18 cellular contexts compared by ENCODE assay signal in the genomic region with DNA sequence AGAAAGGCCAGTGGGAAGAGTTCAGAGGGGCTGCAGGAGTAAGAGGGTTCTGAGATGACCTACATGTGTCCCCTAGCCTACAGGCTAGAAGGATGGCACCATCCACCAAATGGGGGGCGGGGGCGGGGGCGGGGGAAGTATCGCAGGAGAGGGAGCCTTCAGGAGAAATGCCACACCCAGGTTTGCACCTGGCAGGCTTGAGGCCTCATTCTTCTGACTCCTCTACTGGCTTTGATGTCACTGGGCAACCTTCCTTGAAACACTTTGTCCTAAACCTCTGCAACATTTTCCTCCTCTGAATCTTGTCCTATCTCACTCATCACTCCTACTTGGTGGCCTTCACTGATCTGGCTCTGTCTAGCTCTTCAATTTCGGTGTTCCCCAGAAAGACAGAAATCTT. TPM values are rescaled to one million over a fixed set of nuclear protein-coding genes. Genes with fewer than 3 reads are reported as not detected.
A peak's percentile ranks its signal among the peaks of the same experiment; 100 is the strongest.
DNase-seq lines count a peak whose midpoint lies in the region; FAIRE-seq and TF ChIP-seq lines count a peak whose summit lies in the region.
"Had no signal": no experiment of that assay in that cellular context is flagged by ENCODE, and none has a peak within 500 bp of the region (broad histone marks: within the 10 kb centered on the region; RNA-seq: fewer than 3 reads in every experiment).

No MANE protein-coding gene starts in this region.

- dilution Hi-C loops in endothelial cell of umbilical vein (cut with MboI; ENCODE audit: extremely low pct_ligation_motif_present, low sequenced_read_pairs): no loop called here

- no peaks in the 10 kb centered on the region for H3K9me1 ChIP-seq in endothelial cell of umbilical vein (replicated peaks; ENCODE audit: control insufficient read depth, extremely low read depth, insufficient read depth, low read length)

- H3K9me3 ChIP-seq in MM.1S (replicated peaks; ENCODE audit: insufficient read depth, low read length) (no peaks in the 10 kb centered on the region), endothelial cell of umbilical vein (replicated peaks; ENCODE audit: control insufficient read depth, insufficient read depth, low read length) (no peaks in the 10 kb centered on the region), skeletal muscle tissue (ENCODE audit: control insufficient read depth in 3 of 3, low read length in 3 of 3) (no peaks in the 10 kb centered on the region)

- H3K9me3 Mint-ChIP-seq in activated naive CD8-positive, alpha-beta T cell (ENCODE audit: low read depth): no peaks in the 10 kb centered on the region
- H3K9me3 Mint-ChIP-seq in activated naive CD8-positive, alpha-beta T cell treated with anti-CD3 and anti-CD28 coated beads for 36 hours: peaks cover 14% of the 10 kb centered on the region

- H3K27ac Mint-ChIP-seq in activated naive CD8-positive, alpha-beta T cell: peak overlapping the region; percentile 58
- H3K27ac Mint-ChIP-seq in activated naive CD8-positive, alpha-beta T cell treated with anti-CD3 and anti-CD28 coated beads for 36 hours: no peak overlapping the region

- peaks cover 54% of the 10 kb centered on the region for H3K79me2 ChIP-seq in MM.1S (ENCODE audit: low read length)
- no peaks in the 10 kb centered on the region for H3K79me2 ChIP-seq in endothelial cell of umbilical vein (ENCODE audit: control insufficient read depth, insufficient read depth, low read length)

- H3K4me3 Mint-ChIP-seq in activated naive CD8-positive, alpha-beta T cell: no peak overlapping the region
- no peak overlapping the region for H3K4me3 Mint-ChIP-seq in activated naive CD8-positive, alpha-beta T cell treated with anti-CD3 and anti-CD28 coated beads for 36 hours

- TF ChIP-seq CTCF in MM.1S (IDR thresholded peaks at IDR 0.05; ENCODE audit: low read length): no peak
- TF ChIP-seq CTCF in endothelial cell of umbilical vein (IDR thresholded peaks at IDR 0.05; ENCODE audit: extremely low read depth in 1 of 2, insufficient read depth in 1 of 2, low read depth in 1 of 2, low read length in 2 of 2): no peak
- TF ChIP-seq CTCF in foreskin fibroblast (IDR thresholded peaks at IDR 0.05; ENCODE audit: low read depth, low read length): no peak
- TF ChIP-seq CTCF in GM13976 (IDR thresholded peaks at IDR 0.05; ENCODE audit: borderline replicate concordance, control extremely low read depth, extremely low read depth, insufficient read depth, missing control alignments): no peak

- no peak overlapping the region for H3K9ac ChIP-seq in MM.1S (ENCODE audit: low read length)
- H3K9ac ChIP-seq in endothelial cell of umbilical vein (replicated peaks; ENCODE audit: extremely low read depth, insufficient read depth, low read length): no peak overlapping the region
- H3K9ac ChIP-seq in skeletal muscle tissue (ENCODE audit: low read depth in 1 of 3, low read length in 3 of 3): no peak overlapping the region

- intact Hi-C loops in endothelial cell of umbilical vein (cut with micrococcal nuclease): no loop called here

- CTCF ChIA-PET in endothelial cell of umbilical vein (lab: Charles Lee): no interaction called here

- H3K4me1 ChIP-seq in MM.1S (ENCODE audit: low read length): peaks cover 58% of the 10 kb centered on the region
- H3K4me1 ChIP-seq in endothelial cell of umbilical vein (ENCODE audit: control insufficient read depth, extremely low read depth, insufficient read depth, low read length): peaks cover 2% of the 10 kb centered on the region
- peaks cover 22 to 33% (median 32%) of the 10 kb centered on the region in 3 donors for H3K4me1 ChIP-seq in skeletal muscle tissue (ENCODE audit: control insufficient read depth in 3 of 3, insufficient read depth in 3 of 3, low read length in 3 of 3)

- H3K36me3 ChIP-seq in MM.1S (replicated peaks; ENCODE audit: insufficient read depth, low read length): no peaks in the 10 kb centered on the region
- H3K36me3 ChIP-seq in endothelial cell of umbilical vein (ENCODE audit: control insufficient read depth in 2 of 2, extremely low read depth in 1 of 2, insufficient read depth in 2 of 2, low read length in 2 of 2): no peaks in the 10 kb centered on the region
- H3K36me3 ChIP-seq in skeletal muscle tissue (ENCODE audit: control insufficient read depth in 3 of 3, insufficient read depth in 3 of 3, low read length in 3 of 3): no peaks in the 10 kb centered on the region

- in situ Hi-C loops in GM13976 (cut with MboI; ENCODE audit: low sequenced_read_pairs, unreplicated experiment): no loop called here

- H3K4me1 Mint-ChIP-seq in activated naive CD8-positive, alpha-beta T cell (ENCODE audit: low read depth): peaks cover 48% of the 10 kb centered on the region
- H3K4me1 Mint-ChIP-seq in activated naive CD8-positive, alpha-beta T cell treated with anti-CD3 and anti-CD28 coated beads for 36 hours: peaks cover 34% of the 10 kb centered on the region

- no TSS peak for BruUV-seq in endothelial cell of umbilical vein (replicated peaks; lab: Mats Ljungman, UMichigan)

- no peaks in the 10 kb centered on the region for H3K27me3 Mint-ChIP-seq in activated naive CD8-positive, alpha-beta T cell
- H3K27me3 Mint-ChIP-seq in activated naive CD8-positive, alpha-beta T cell treated with anti-CD3 and anti-CD28 coated beads for 36 hours: no peaks in the 10 kb centered on the region
- H3K27me3 Mint-ChIP-seq: CD4-positive, alpha-beta memory T cell had no signal

- no peaks in the 10 kb centered on the region for H3K9me2 ChIP-seq in MM.1S (replicated peaks; ENCODE audit: insufficient read depth, low read length)

- POLR2A ChIA-PET in endothelial cell of umbilical vein (lab: Charles Lee): no interaction called here

- DNase-seq in activated naive CD8-positive, alpha-beta T cell treated with anti-CD3 and anti-CD28 coated beads for 36 hours: no peak
- DNase-seq in MM.1S (no peak), endothelial cell of umbilical vein (ENCODE audit: low read depth, low spot score) (no peak), foreskin fibroblast (no peak), GM13976 (ENCODE audit: low spot score) (no peak), anterior cingulate cortex (lab: John Stamatoyannopoulos, UW) (no peak)
- DNase-seq: ACHN; CD4-positive, alpha-beta memory T cell; GF-D8; GOT3; NCI-H1105; NCI-H187; NCI-H2171 treated with DMSO at 0.1 percent for 48 hours; SIG-M5 had no signal

- H3K4me2 ChIP-seq in MM.1S (ENCODE audit: low read depth, low read length): no peak overlapping the region
- H3K4me2 ChIP-seq in endothelial cell of umbilical vein (ENCODE audit: insufficient read depth, low read length): no peak overlapping the region

- H3K4me3 ChIP-seq in MM.1S (ENCODE audit: low read length) (no peak overlapping the region), endothelial cell of umbilical vein (replicated peaks in 1 of 3; ENCODE audit: insufficient read depth in 1 of 3, low read depth in 1 of 3, low read length in 3 of 3) (no peak overlapping the region), skeletal muscle tissue (ENCODE audit: low read length in 3 of 3) (no peak overlapping the region), foreskin fibroblast (ENCODE audit: low read depth in 1 of 2, low read length in 2 of 2) (no peak overlapping the region)
- H3K4me3 ChIP-seq: K562 had no signal

- H3K27ac ChIP-seq in MM.1S (ENCODE audit: low read length): peak overlapping the region; percentile 72; the same call in 1 of the 2 replicates
- H3K27ac ChIP-seq in endothelial cell of umbilical vein (ENCODE audit: insufficient read depth, low read depth, low read length): no peak overlapping the region
- peak overlapping the region; percentile 86 for H3K27ac ChIP-seq in skeletal muscle tissue (ENCODE audit: low read depth, low read length)

- peak; percentile 31 for FAIRE-seq in endothelial cell of umbilical vein (lab: Jason Lieb, UNC)
- FAIRE-seq: K562, RCC 7860 had no signal

- H3K27me3 ChIP-seq in MM.1S (replicated peaks; ENCODE audit: insufficient read depth, low read length) (no peaks in the 10 kb centered on the region), endothelial cell of umbilical vein (ENCODE audit: control insufficient read depth in 2 of 2, insufficient read depth in 2 of 2, low read length in 2 of 2) (no peaks in the 10 kb centered on the region), skeletal muscle tissue (ENCODE audit: control insufficient read depth in 3 of 3, insufficient read depth in 3 of 3, low read length in 3 of 3) (no peaks in the 10 kb centered on the region)

- H4K20me1 ChIP-seq in MM.1S (ENCODE audit: insufficient read depth, low read length) (no peaks in the 10 kb centered on the region), endothelial cell of umbilical vein (replicated peaks; ENCODE audit: control insufficient read depth, extremely low read depth, insufficient read depth, low read length) (no peaks in the 10 kb centered on the region)

- H3K36me3 Mint-ChIP-seq in activated naive CD8-positive, alpha-beta T cell: peaks cover 3% of the 10 kb centered on the region
- peaks cover 42% of the 10 kb centered on the region for H3K36me3 Mint-ChIP-seq in activated naive CD8-positive, alpha-beta T cell treated with anti-CD3 and anti-CD28 coated beads for 36 hours

- H2AFZ ChIP-seq in MM.1S (ENCODE audit: low read length) (no peak overlapping the region), endothelial cell of umbilical vein (ENCODE audit: low read depth, low read length) (no peak overlapping the region)

- TF ChIP-seq POLR2A in endothelial cell of umbilical vein (IDR thresholded peaks at IDR 0.05; ENCODE audit: low read depth, low read length): no peak

- H3F3A ChIP-seq in MM.1S (ENCODE audit: insufficient read depth, low read length): peaks cover 7% of the 10 kb centered on the region; the same call in 1 of the 2 replicates

TF ChIP-seq in endothelial cell of umbilical vein, 7 proteins besides CTCF, POLR2A, EP300 and RAD21:
- TF ChIP-seq EZH2 (IDR thresholded peaks at IDR 0.05; ENCODE audit: borderline replicate concordance, low read depth, low read length, severe bottlenecking) (no peak), MYC (IDR thresholded peaks at IDR 0.05; ENCODE audit: low read depth, low read length) (no peak)
TF ChIP-seq in endothelial cell of umbilical vein: peak in this region for 0.

RNA-seq across cellular contexts. Expression of gene CD99L2, which starts 24.0 kb away (rescaled TPM):
- total RNA-seq in activated naive CD8-positive, alpha-beta T cell treated with anti-CD3 and anti-CD28 coated beads for 36 hours: 1 to 10 TPM; 8.0 to 9.1 TPM
- total RNA-seq in endothelial cell of umbilical vein (32.4 and 33.2 TPM in 2 replicates), skeletal muscle tissue (25.1 TPM)
- 43.4 and 48.4 TPM in 2 replicates for polyA plus RNA-seq in endothelial cell of umbilical vein
- 39.5 and 44.7 TPM in 2 replicates for polyA plus RNA-seq in endothelial cell of umbilical vein (2011; cell fraction: cytosol; rRNA removed)
- 30.2 and 32.1 TPM in 2 replicates for polyA plus RNA-seq in endothelial cell of umbilical vein (2011; cell fraction: nucleus; rRNA removed)
- polyA plus RNA-seq in endothelial cell of umbilical vein (2012): 42.0 and 51.3 TPM in 2 replicates
- 41.8 and 44.4 TPM in 2 replicates for polyA minus RNA-seq in endothelial cell of umbilical vein
- 10.5 TPM for polyA minus RNA-seq in endothelial cell of umbilical vein (2011; cell fraction: cytosol; rRNA and poly(A)+ RNA removed)
- polyA minus RNA-seq in endothelial cell of umbilical vein (2011; cell fraction: nucleus; rRNA and poly(A)+ RNA removed): 12.8 and 13.1 TPM in 2 replicates
